8 cellular contexts compared by ENCODE assay signal in genomic region chr1:234608026-234608719, GRCh38. TPM values are rescaled to one million over a fixed set of nuclear protein-coding genes. Genes with fewer than 3 reads are reported as not detected.
A peak's percentile ranks its signal among the peaks of the same experiment; 100 is the strongest.
DNase-seq lines count a peak whose midpoint lies in the region; ATAC-seq and TF ChIP-seq lines count a peak whose summit lies in the region.

No MANE protein-coding gene starts in this region.

- POLR2A ChIA-PET in CD8-positive, alpha-beta T cell (lab: Charles Lee): interaction anchor here (3.5 to 8.2 kb wide), 3 partner anchors 8 to 371 kb away, joined by 17 to 129 read pairs (median 115); no protein-coding TSS in a partner anchor

- H3K9me3 ChIP-seq in CD8-positive, alpha-beta T cell (ENCODE audit: low read length): no peaks in the 10 kb centered on the region
- H3K9me3 ChIP-seq in SK-N-MC (ENCODE audit: low read depth, low read length): no peaks in the 10 kb centered on the region

- peak overlapping the region; percentile 82 for H3K9ac ChIP-seq in SK-N-MC (ENCODE audit: insufficient read length)

- intact Hi-C loops in CD8-positive, alpha-beta T cell (cut with DNase I, micrococcal nuclease): loop anchor here (1.0 to 10.0 kb wide), 3 partner anchors 9 to 719 kb away; partner anchors contain the start of genes ARID4B (in 1 of the 2) and GGPS1 (in 1 of the 2)

- peak overlapping the region; percentile 98 for H3K27ac Mint-ChIP-seq in CD8-positive, alpha-beta T cell
- peak overlapping the region; percentile 99 for H3K27ac Mint-ChIP-seq in activated naive CD4-positive, alpha-beta T cell treated with anti-CD3 and anti-CD28 coated beads, Interleukin-2, amount 10 ng/mL, durations not matched to agents 7 days and 5 days
- H3K27ac Mint-ChIP-seq in osteocyte (ENCODE audit: unreplicated experiment) (peak overlapping the region; percentile 91), type B pancreatic cell (peak overlapping the region; percentile 99)

- H3K4me3 ChIP-seq in CD8-positive, alpha-beta T cell (ENCODE audit: low read depth, low read length): peak overlapping the region; percentile 73
- peak overlapping the region; percentile 88 for H3K4me3 ChIP-seq in SK-N-MC

- H3K4me1 ChIP-seq in CD8-positive, alpha-beta T cell (ENCODE audit: insufficient read depth, low read length): peaks cover 53% of the 10 kb centered on the region

- ATAC-seq in CD8-positive, alpha-beta T cell: peak; percentile 34
- peak; percentile 17 for ATAC-seq in GM21381 (IDR thresholded peaks at IDR 0.05; ENCODE audit: unreplicated experiment)

- H3K36me3 ChIP-seq in CD8-positive, alpha-beta T cell (ENCODE audit: insufficient read depth, low read length): peaks cover 14% of the 10 kb centered on the region
- H3K36me3 ChIP-seq in SK-N-MC (ENCODE audit: insufficient read depth, low read length): peaks cover 34% of the 10 kb centered on the region

- CTCF ChIA-PET in CD8-positive, alpha-beta T cell (lab: Charles Lee): interaction anchor here (1.3 kb wide), 1 partner anchor 163 kb away, joined by 3 read pairs; no protein-coding TSS in a partner anchor
- CTCF ChIA-PET in activated naive CD4-positive, alpha-beta T cell treated with anti-CD3 and anti-CD28 coated beads, Interleukin-2, amount 10 ng/mL, durations not matched to agents 7 days and 5 days (lab: Charles Lee): interaction anchor here (0.8 to 3.0 kb wide), 3 partner anchors 107 to 476 kb away, joined by 3 to 8 read pairs (median 6); no protein-coding TSS in a partner anchor

- no peaks in the 10 kb centered on the region for H3K9me3 Mint-ChIP-seq in CD8-positive, alpha-beta T cell
- H3K9me3 Mint-ChIP-seq in activated naive CD4-positive, alpha-beta T cell treated with anti-CD3 and anti-CD28 coated beads, Interleukin-2, amount 10 ng/mL, durations not matched to agents 7 days and 5 days: no peaks in the 10 kb centered on the region
- H3K9me3 Mint-ChIP-seq in osteocyte (ENCODE audit: unreplicated experiment): no peaks in the 10 kb centered on the region
- H3K9me3 Mint-ChIP-seq in type B pancreatic cell: no peaks in the 10 kb centered on the region

- peaks cover 46% of the 10 kb centered on the region for H3K36me3 Mint-ChIP-seq in CD8-positive, alpha-beta T cell
- peaks cover 44% of the 10 kb centered on the region for H3K36me3 Mint-ChIP-seq in activated naive CD4-positive, alpha-beta T cell treated with anti-CD3 and anti-CD28 coated beads, Interleukin-2, amount 10 ng/mL, durations not matched to agents 7 days and 5 days
- peaks cover 45% of the 10 kb centered on the region for H3K36me3 Mint-ChIP-seq in osteocyte (ENCODE audit: unreplicated experiment)
- H3K36me3 Mint-ChIP-seq in type B pancreatic cell: peaks cover 44% of the 10 kb centered on the region

- peak; percentile 62 to 89 (median 79) for DNase-seq in CD8-positive, alpha-beta T cell
- DNase-seq in KG1 (lab: John Stamatoyannopoulos, UW) (peak; percentile 51), SK-N-MC (ENCODE audit: low read depth, low spot score) (no peak), globus pallidus (ENCODE audit: low spot score) (peak; percentile 86), osteocyte (ENCODE audit: extremely low spot score, unreplicated experiment) (no peak), type B pancreatic cell (ENCODE audit: extremely low spot score, unreplicated experiment) (no peak)
- peak; percentile 86 for DNase-seq in activated naive CD4-positive, alpha-beta T cell treated with anti-CD3 and anti-CD28 coated beads, Interleukin-2, amount 10 ng/mL, durations not matched to agents 7 days and 5 days

- H3K4me1 Mint-ChIP-seq in CD8-positive, alpha-beta T cell (ENCODE audit: low read depth): peaks cover 55% of the 10 kb centered on the region
- peaks cover 60% of the 10 kb centered on the region for H3K4me1 Mint-ChIP-seq in activated naive CD4-positive, alpha-beta T cell treated with anti-CD3 and anti-CD28 coated beads, Interleukin-2, amount 10 ng/mL, durations not matched to agents 7 days and 5 days
- H3K4me1 Mint-ChIP-seq in osteocyte (ENCODE audit: unreplicated experiment): peaks cover 45% of the 10 kb centered on the region
- H3K4me1 Mint-ChIP-seq in type B pancreatic cell (ENCODE audit: unreplicated experiment): peaks cover 28% of the 10 kb centered on the region

- peak overlapping the region; percentile 87 for H3K27ac ChIP-seq in CD8-positive, alpha-beta T cell (ENCODE audit: low read depth, low read length)
- H3K27ac ChIP-seq in SK-N-MC: no peak overlapping the region

- no peaks in the 10 kb centered on the region for H3K27me3 Mint-ChIP-seq in CD8-positive, alpha-beta T cell (ENCODE audit: low read depth)
- no peaks in the 10 kb centered on the region for H3K27me3 Mint-ChIP-seq in activated naive CD4-positive, alpha-beta T cell treated with anti-CD3 and anti-CD28 coated beads, Interleukin-2, amount 10 ng/mL, durations not matched to agents 7 days and 5 days
- H3K27me3 Mint-ChIP-seq in osteocyte (ENCODE audit: unreplicated experiment) (no peaks in the 10 kb centered on the region), type B pancreatic cell (peaks cover 8% of the 10 kb centered on the region)

- H3K27me3 ChIP-seq in CD8-positive, alpha-beta T cell (ENCODE audit: insufficient read depth, low read length): no peaks in the 10 kb centered on the region

- H3K4me3 Mint-ChIP-seq in CD8-positive, alpha-beta T cell: peak overlapping the region; percentile 93
- H3K4me3 Mint-ChIP-seq in activated naive CD4-positive, alpha-beta T cell treated with anti-CD3 and anti-CD28 coated beads, Interleukin-2, amount 10 ng/mL, durations not matched to agents 7 days and 5 days: peak overlapping the region; percentile 92
- H3K4me3 Mint-ChIP-seq in osteocyte (ENCODE audit: unreplicated experiment) (peak overlapping the region; percentile 92), type B pancreatic cell (peak overlapping the region; percentile 96)

- TF ChIP-seq CTCF in CD8-positive, alpha-beta T cell (IDR thresholded peaks at IDR 0.05): no peak
- TF ChIP-seq CTCF in osteocyte (IDR thresholded peaks at IDR 0.05): no peak
- TF ChIP-seq CTCF in type B pancreatic cell (conservative IDR thresholded peaks at IDR 0.05): peak; percentile 27

RNA-seq across cellular contexts. Expression of gene IRF2BP2, which starts 1.8 kb away (rescaled TPM):
- 100 to 1,000 TPM; 707 to 714 TPM for total RNA-seq in CD8-positive, alpha-beta T cell
- total RNA-seq in osteocyte (154 and 170 TPM in 2 replicates), type B pancreatic cell (ENCODE audit: low replicate concordance) (181 and 202 TPM in 2 replicates)

Comparison
In these comparisons a context has a peak if more than half of its experiments do, and no peak if none do; other contexts are left out.
1. DNase-seq: peak in CD8-positive, alpha-beta T cell (7 of 7), KG1 (single experiment), activated naive CD4-positive, alpha-beta T cell treated with anti-CD3 and anti-CD28 coated beads, Interleukin-2, amount 10 ng/mL, durations not matched to agents 7 days and 5 days (single experiment) and globus pallidus (single experiment); none in SK-N-MC (single experiment), osteocyte (single experiment) and type B pancreatic cell (single experiment).
2. Peak in every context shown above with its lines, with median percentiles within 50 percentile points of each other: H3K27ac Mint-ChIP-seq and H3K4me3 Mint-ChIP-seq.